In genomic region chr14:93954900-93955891, GRCh38 we compare ENCODE assay signal across 8 cellular contexts. TPM values are rescaled to one million over a fixed set of nuclear protein-coding genes. Genes with fewer than 3 reads are reported as not detected.
DNase-seq lines count a peak whose midpoint lies in the region; ATAC-seq and TF ChIP-seq lines count a peak whose summit lies in the region.

No MANE protein-coding gene starts in this region.

- POLR2A ChIA-PET in A673 (lab: Charles Lee; ENCODE audit: low non-redundant PET), result no interaction called here

- WGBS in mammary epithelial cell (ENCODE audit: low coverage, missing lambda C conversion rate), result 93% methylated on average over 20 of the region's 21 CpGs

- H3K27me3 ChIP-seq in colonic mucosa, result no peaks in the 10 kb centered on the region
- H3K27me3 ChIP-seq in mammary epithelial cell (ENCODE audit: insufficient read depth, low read length), result no peaks in the 10 kb centered on the region
- H3K27me3 ChIP-seq in A673 (replicated peaks; ENCODE audit: insufficient read depth, low read depth, low read length, poor library complexity), result no peaks in the 10 kb centered on the region

- no peaks in the 10 kb centered on the region for H3K36me3 ChIP-seq in colonic mucosa
- no peaks in the 10 kb centered on the region for H3K36me3 ChIP-seq in mammary epithelial cell (ENCODE audit: insufficient read depth, low read length)
- H3K36me3 ChIP-seq in A673 (ENCODE audit: insufficient read depth, low read length, poor library complexity, severe bottlenecking), result no peaks in the 10 kb centered on the region

- BruUV-seq in mammary epithelial cell (replicated peaks; lab: Mats Ljungman, UMichigan) (no TSS peak), A673 (replicated peaks; lab: Mats Ljungman, UMichigan) (no TSS peak)

- H3K27ac ChIP-seq in colonic mucosa (peak overlapping the region; percentile 60), mammary epithelial cell (ENCODE audit: insufficient read depth, low read depth, low read length) (no peak overlapping the region), A673 (ENCODE audit: low read depth, low read length, poor library complexity, severe bottlenecking) (no peak overlapping the region)

- H3K4me2 ChIP-seq in mammary epithelial cell (ENCODE audit: insufficient read depth, low read depth, low read length), result no peak overlapping the region

- DNase-seq in CMK (ENCODE audit: low read depth) (peak; percentile 53), GM20000 (ENCODE audit: low spot score) (peak; percentile 62), NOMO-1 treated with dmso at 0.1 percent for 144 hours (lab: John Stamatoyannopoulos, UW; ENCODE audit: unreplicated experiment) (peak; percentile 89), colonic mucosa (no peak), mammary epithelial cell (no peak), A673 (ENCODE audit: low spot score) (no peak)
- peak; percentile 16 to 17 for DNase-seq in stimulated activated CD8-positive, alpha-beta memory T cell treated with anti-CD3 and anti-CD28 coated beads, Interleukin-7, amount 100 ng/mL, for 1 hour (ENCODE audit: low read depth in 2 of 2)

- H2AFZ ChIP-seq in mammary epithelial cell (ENCODE audit: low read depth, low read length), result no peak overlapping the region

- H3K4me3 ChIP-seq in colonic mucosa (no peak overlapping the region), mammary epithelial cell (replicated peaks in 1 of 3; ENCODE audit: insufficient read depth in 1 of 3, low read depth in 2 of 3, low read length in 3 of 3) (no peak overlapping the region), A673 (ENCODE audit: low read depth, low read length, poor library complexity, severe bottlenecking) (no peak overlapping the region)

- TF ChIP-seq CTCF in GM20000 (IDR thresholded peaks at IDR 0.05; ENCODE audit: extremely low read depth, missing control alignments), result no peak
- no peak for TF ChIP-seq CTCF in colonic mucosa (IDR thresholded peaks at IDR 0.05)
- no peak for TF ChIP-seq CTCF in mammary epithelial cell (conservative IDR thresholded peaks at IDR 0.05 in 1 of 2, IDR thresholded peaks at IDR 0.05 in 1 of 2; ENCODE audit: extremely low read depth in 1 of 2, insufficient read depth in 1 of 2, low read depth in 1 of 2, low read length in 2 of 2)
- no peak for TF ChIP-seq CTCF in A673 (conservative IDR thresholded peaks at IDR 0.05; ENCODE audit: low read depth, low read length)

- H3K4me1 ChIP-seq in colonic mucosa (no peaks in the 10 kb centered on the region), mammary epithelial cell (ENCODE audit: insufficient read depth, low read length) (peaks cover 26% of the 10 kb centered on the region), A673 (ENCODE audit: insufficient read depth, low read length, poor library complexity, severe bottlenecking) (no peaks in the 10 kb centered on the region)

- no peak for ATAC-seq in HG03378 (IDR thresholded peaks at IDR 0.05; ENCODE audit: unreplicated experiment)

- H4K20me1 ChIP-seq in mammary epithelial cell (ENCODE audit: insufficient read depth, low read length), result no peaks in the 10 kb centered on the region

- in situ Hi-C loops in mammary epithelial cell (cut with MboI; ENCODE audit: low sequenced_read_pairs in 2 of 2), result no loop called here

- H3K9ac ChIP-seq in colonic mucosa (ENCODE audit: low read depth in 2 of 2, low read length in 2 of 2) (peak overlapping the region; percentile 48 to 54), mammary epithelial cell (ENCODE audit: insufficient read depth, low read length) (no peak overlapping the region)

- dilution Hi-C loops in mammary epithelial cell (cut with HindIII; ENCODE audit: low sequenced_read_pairs), result loop anchor here (5.0 kb wide), 1 partner anchor 48 kb away; no protein-coding TSS in a partner anchor

- H3K9me3 ChIP-seq in colonic mucosa (no peaks in the 10 kb centered on the region), mammary epithelial cell (replicated peaks; ENCODE audit: insufficient read depth, low read length) (no peaks in the 10 kb centered on the region), A673 (ENCODE audit: low read depth, low read length, poor library complexity, severe bottlenecking) (no peaks in the 10 kb centered on the region)

- CTCF ChIA-PET in mammary epithelial cell (lab: Charles Lee; ENCODE audit: low non-redundant PET), result no interaction called here
- CTCF ChIA-PET in A673 (lab: Charles Lee), result no interaction called here

- no peaks in the 10 kb centered on the region for H3K79me2 ChIP-seq in mammary epithelial cell (ENCODE audit: insufficient read depth, low read length)

- intact Hi-C loops in colonic mucosa (cut with DNase I), result no loop called here
- intact Hi-C loops in mammary epithelial cell (cut with micrococcal nuclease), result no loop called here
- intact Hi-C loops in A673 (cut with micrococcal nuclease; ENCODE audit: unreplicated experiment), result no loop called here

RNA-seq across cellular contexts. Expression of gene ASB2, which starts 21.2 kb away (rescaled TPM):
- total RNA-seq in colonic mucosa (10 to 100 TPM in 1 of 2 donors, 1 to 10 TPM in 1; 1.3 to 13.4 TPM), mammary epithelial cell (under 1 TPM; 0.17 to 0.19 TPM), A673 (2021) (not detected in 2 replicates)
- 0.92 TPM for polyA plus RNA-seq in mammary epithelial cell
- polyA minus RNA-seq in mammary epithelial cell, result not detected

RNA-seq across cellular contexts. Expression of gene FAM181A, which starts 28.1 kb away (rescaled TPM):
- total RNA-seq in colonic mucosa, result not detected
- under 1 TPM in 1 of 2 donors, not detected in 1; 0.17 TPM for total RNA-seq in mammary epithelial cell
- 0.18 TPM for polyA plus RNA-seq in mammary epithelial cell
- not detected for polyA minus RNA-seq in mammary epithelial cell
- not detected in 2 replicates for total RNA-seq in A673 (2021)

RNA-seq across cellular contexts. Expression of gene CCDC197, which starts 41.9 kb away (rescaled TPM):
- total RNA-seq in colonic mucosa (not detected), mammary epithelial cell (not detected), A673 (2021) (not detected in 2 replicates)
- not detected for polyA plus RNA-seq in mammary epithelial cell
- not detected for polyA minus RNA-seq in mammary epithelial cell

Comparison
In these comparisons a context has a peak if more than half of its experiments do, and no peak if none do; other contexts are left out.
1. DNase-seq: peak in CMK (single experiment), GM20000 (single experiment), NOMO-1 treated with dmso at 0.1 percent for 144 hours (single experiment) and stimulated activated CD8-positive, alpha-beta memory T cell treated with anti-CD3 and anti-CD28 coated beads, Interleukin-7, amount 100 ng/mL, for 1 hour (2 of 2); none in colonic mucosa (single experiment), mammary epithelial cell (single experiment) and A673 (single experiment).